In the genomic region with DNA sequence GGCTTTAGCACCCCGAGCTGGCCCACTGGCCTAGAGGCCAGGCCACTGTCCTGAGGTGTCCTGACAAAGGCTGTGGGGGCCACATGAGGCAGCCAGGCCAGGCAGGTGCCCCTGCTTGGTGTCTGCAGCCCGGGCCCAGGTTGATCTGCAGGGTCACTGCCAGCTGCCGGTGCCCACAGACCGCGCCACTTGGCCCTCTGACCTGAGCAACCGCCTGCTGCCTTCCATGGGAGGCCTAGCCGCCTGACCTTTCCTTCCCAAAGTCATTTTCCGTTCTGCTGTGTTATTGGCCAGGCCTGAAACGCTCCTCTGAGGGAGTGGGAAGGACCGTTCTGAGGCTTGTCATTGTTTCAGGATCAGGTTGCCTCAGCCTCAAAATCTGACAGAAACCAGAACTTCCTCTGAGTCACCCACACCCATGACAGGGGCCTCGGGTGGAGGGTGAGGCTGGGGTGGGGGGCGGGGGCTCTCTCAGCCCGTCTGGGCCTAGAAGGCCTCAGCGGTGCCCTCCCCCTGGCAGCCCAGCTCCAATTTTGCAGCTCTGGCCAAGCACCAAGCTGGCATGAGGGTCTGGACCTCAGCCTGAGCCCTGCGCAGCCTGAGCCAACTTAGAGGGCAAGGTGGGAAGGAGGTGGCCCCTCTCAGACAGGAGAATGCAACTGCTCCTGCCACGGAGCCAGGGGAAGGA, we compare ENCODE assay signal across 8 cellular contexts.
DNase-seq lines count a peak whose midpoint lies in the region; ATAC-seq, FAIRE-seq and TF ChIP-seq lines count a peak whose summit lies in the region.

No MANE protein-coding gene starts in this region.

- no peaks in the 10 kb centered on the region for H3K36me3 ChIP-seq in stomach smooth muscle (ENCODE audit: control insufficient read depth in 2 of 2, insufficient read depth in 2 of 2, low read length in 2 of 2)

- peaks cover 0 to 3% of the 10 kb centered on the region in 2 donors for H3K9me3 ChIP-seq in stomach smooth muscle (ENCODE audit: control insufficient read depth in 2 of 2, low read length in 2 of 2)

- peak overlapping the region; percentile 83 for H3K27ac ChIP-seq in stomach smooth muscle (ENCODE audit: low read length)

- no peak for FAIRE-seq in D721Med (lab: Jason Lieb, UNC)

- peak; percentile 53 to 55 for DNase-seq in activated CD4-positive, alpha-beta T cell treated with anti-CD3 and anti-CD28 coated beads for 4 hours
- peak; percentile 93 for DNase-seq in dermis blood vessel endothelial cell
- peak; percentile 96 for DNase-seq in myocyte (ENCODE audit: low read depth)
- DNase-seq in D721Med (ENCODE audit: insufficient read length, low spot score), result no peak
- DNase-seq in superior temporal gyrus (ENCODE audit: extremely low spot score), result no peak

- H3K4me3 ChIP-seq in stomach smooth muscle (ENCODE audit: low read length in 2 of 2), result no peak overlapping the region

- no peak for TF ChIP-seq CTCF in D721Med (IDR thresholded peaks at IDR 0.05; ENCODE audit: insufficient read depth, missing control alignments)

- ATAC-seq in GM18909 (IDR thresholded peaks at IDR 0.05; ENCODE audit: poor library complexity, unreplicated experiment) (peak; percentile 71), HG03354 (IDR thresholded peaks at IDR 0.05; ENCODE audit: poor library complexity, severe bottlenecking, unreplicated experiment) (peak; percentile 78)

- peaks cover 20% of the 10 kb centered on the region for H3K4me1 ChIP-seq in stomach smooth muscle (ENCODE audit: control insufficient read depth, insufficient read depth, low read length)

- H3K9ac ChIP-seq in stomach smooth muscle (ENCODE audit: low read length in 2 of 2), result peak overlapping the region; percentile 51 to 56

- no peaks in the 10 kb centered on the region for H3K27me3 ChIP-seq in stomach smooth muscle (ENCODE audit: control insufficient read depth in 1 of 2, insufficient read depth in 2 of 2, low read length in 2 of 2)

Comparison
In these comparisons a context has a peak if more than half of its experiments do, and no peak if none do; other contexts are left out.
1. DNase-seq: peak in activated CD4-positive, alpha-beta T cell treated with anti-CD3 and anti-CD28 coated beads for 4 hours (2 of 2), dermis blood vessel endothelial cell (single experiment) and myocyte (single experiment); none in D721Med (single experiment) and superior temporal gyrus (single experiment).